ENCODE assay signal across 1 cellular context in the genomic region with DNA sequence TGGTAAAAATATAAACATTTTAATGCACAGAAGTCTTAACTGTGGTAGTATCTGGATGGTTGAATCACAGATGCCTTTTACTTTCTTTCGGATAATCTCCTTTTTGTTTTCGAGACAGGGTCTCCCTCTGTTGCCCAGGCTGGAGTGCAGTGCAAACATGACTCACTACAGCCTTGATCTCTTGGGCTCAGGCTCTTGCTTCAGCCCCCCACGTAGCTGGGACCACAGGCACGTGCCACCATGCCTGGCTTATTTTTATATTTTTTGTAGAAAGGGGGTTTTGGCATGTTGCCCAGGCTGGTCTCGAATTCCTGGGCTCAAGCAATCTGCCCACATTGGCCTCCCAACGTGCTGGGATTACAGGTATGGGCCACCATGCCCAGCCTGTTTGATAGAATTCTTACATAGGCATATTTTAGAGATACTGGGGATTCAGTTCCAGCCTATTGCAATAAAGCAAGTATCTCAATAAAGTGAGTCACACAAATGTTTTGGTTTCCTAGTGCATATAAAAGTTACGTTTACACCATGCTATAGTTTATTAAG.
TF ChIP-seq lines count a peak whose summit lies in the region.

No MANE protein-coding gene starts in this region.

TF ChIP-seq in HEK293, 187 proteins besides CTCF, POLR2A, EP300 and RAD21 (continued from another document):
- TF ChIP-seq, protein P1, sequence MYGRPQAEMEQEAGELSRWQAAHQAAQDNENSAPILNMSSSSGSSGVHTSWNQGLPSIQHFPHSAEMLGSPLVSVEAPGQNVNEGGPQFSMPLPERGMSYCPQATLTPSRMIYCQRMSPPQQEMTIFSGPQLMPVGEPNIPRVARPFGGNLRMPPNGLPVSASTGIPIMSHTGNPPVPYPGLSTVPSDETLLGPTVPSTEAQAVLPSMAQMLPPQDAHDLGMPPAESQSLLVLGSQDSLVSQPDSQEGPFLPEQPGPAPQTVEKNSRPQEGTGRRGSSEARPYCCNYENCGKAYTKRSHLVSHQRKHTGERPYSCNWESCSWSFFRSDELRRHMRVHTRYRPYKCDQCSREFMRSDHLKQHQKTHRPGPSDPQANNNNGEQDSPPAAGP (tag by site-specific recombination; IDR thresholded peaks at IDR 0.05), result no peak
- TF ChIP-seq ZNF677 (tag by site-specific recombination; IDR thresholded peaks at IDR 0.05), result no peak
- TF ChIP-seq ZSCAN16 (tag by site-specific recombination; IDR thresholded peaks at IDR 0.05), result no peak
- TF ChIP-seq ZNF391 (tag by site-specific recombination; IDR thresholded peaks at IDR 0.05; ENCODE audit: borderline replicate concordance, low read depth), result no peak
- no peak for TF ChIP-seq ZNF223 (tag by site-specific recombination; IDR thresholded peaks at IDR 0.05)
- no peak for TF ChIP-seq SCRT2 (tag by site-specific recombination; IDR thresholded peaks at IDR 0.05)
- no peak for TF ChIP-seq ZNF362 (tag by site-specific recombination; IDR thresholded peaks at IDR 0.05)
- no peak for TF ChIP-seq ZFP3 (tag by site-specific recombination; IDR thresholded peaks at IDR 0.05; ENCODE audit: low read depth)
- no peak for TF ChIP-seq KLF8 (tag by site-specific recombination; IDR thresholded peaks at IDR 0.05)
- TF ChIP-seq ZNF114 (tag by site-specific recombination; IDR thresholded peaks at IDR 0.05), result no peak
- TF ChIP-seq ZNF112 (tag by site-specific recombination; IDR thresholded peaks at IDR 0.05), result no peak
- TF ChIP-seq ZNF335 (tag by site-specific recombination; conservative IDR thresholded peaks at IDR 0.05), result no peak
- TF ChIP-seq GLIS1 (tag by site-specific recombination; IDR thresholded peaks at IDR 0.05), result peak; percentile 78
- peak; percentile 34; the same call in 1 of the 2 replicates for TF ChIP-seq ZNF341 (tag by site-specific recombination; IDR thresholded peaks at IDR 0.05; ENCODE audit: low read depth)
- TF ChIP-seq ZNF561 (tag by site-specific recombination; IDR thresholded peaks at IDR 0.05; ENCODE audit: borderline replicate concordance), result no peak
- TF ChIP-seq, protein P2, sequence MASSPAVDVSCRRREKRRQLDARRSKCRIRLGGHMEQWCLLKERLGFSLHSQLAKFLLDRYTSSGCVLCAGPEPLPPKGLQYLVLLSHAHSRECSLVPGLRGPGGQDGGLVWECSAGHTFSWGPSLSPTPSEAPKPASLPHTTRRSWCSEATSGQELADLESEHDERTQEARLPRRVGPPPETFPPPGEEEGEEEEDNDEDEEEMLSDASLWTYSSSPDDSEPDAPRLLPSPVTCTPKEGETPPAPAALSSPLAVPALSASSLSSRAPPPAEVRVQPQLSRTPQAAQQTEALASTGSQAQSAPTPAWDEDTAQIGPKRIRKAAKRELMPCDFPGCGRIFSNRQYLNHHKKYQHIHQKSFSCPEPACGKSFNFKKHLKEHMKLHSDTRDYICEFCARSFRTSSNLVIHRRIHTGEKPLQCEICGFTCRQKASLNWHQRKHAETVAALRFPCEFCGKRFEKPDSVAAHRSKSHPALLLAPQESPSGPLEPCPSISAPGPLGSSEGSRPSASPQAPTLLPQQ (tag by site-specific recombination; IDR thresholded peaks at IDR 0.05), result 0 out of 2 replicates have a peak, but pooled peaks have one; percentile 33
